ENCODE assay signal across 8 cellular contexts in genomic region chr18:70348481-70348880, GRCh38. TPM values are rescaled to one million over a fixed set of nuclear protein-coding genes. Genes with fewer than 3 reads are reported as not detected.
DNase-seq lines count a peak whose midpoint lies in the region; ATAC-seq and TF ChIP-seq lines count a peak whose summit lies in the region.
"Not testable (repeated sequence)": the region's sequence is repeated elsewhere in the genome, so short reads cannot be mapped to it uniquely, and the experiment has no call there.

No MANE protein-coding gene starts in this region.

- H4K20me1 ChIP-seq in PC-3 (ENCODE audit: low read length) = not testable (repeated sequence)

- not testable (repeated sequence) for H3K9me3 ChIP-seq in HEK293 (ENCODE audit: control insufficient read depth, insufficient read depth, low read depth, low read length); PC-3 (ENCODE audit: low read length); upper lobe of left lung
- H3K9me3 ChIP-seq in mesenchymal stem cell (ENCODE audit: control insufficient read depth, low read length) = peaks cover 21% of the 10 kb centered on the region

- not testable (repeated sequence) for H3K36me3 Mint-ChIP-seq in activated CD4-positive, alpha-beta memory T cell treated with anti-CD3 and anti-CD28 coated beads, Interleukin-2, amount 10 ng/mL, durations not matched to agents 7 days and 5 days (ENCODE audit: low read depth)

- H3K4ac ChIP-seq in mesenchymal stem cell (ENCODE audit: low read depth in 1 of 2, low read length in 2 of 2) = not testable (repeated sequence)

- TF ChIP-seq CTCF in HEK293 (tag by site-specific recombination; IDR thresholded peaks at IDR 0.05); PC-3 (conservative IDR thresholded peaks at IDR 0.05; ENCODE audit: low read depth, low read length); upper lobe of left lung (IDR thresholded peaks at IDR 0.05): not testable (repeated sequence)

- H3K4me1 Mint-ChIP-seq in activated CD4-positive, alpha-beta memory T cell treated with anti-CD3 and anti-CD28 coated beads, Interleukin-2, amount 10 ng/mL, durations not matched to agents 7 days and 5 days = not testable (repeated sequence)

- not testable (repeated sequence) for H3K4me2 ChIP-seq in PC-3 (ENCODE audit: low read length); mesenchymal stem cell (ENCODE audit: low read length, poor library complexity, severe bottlenecking)

- not testable (repeated sequence) for H3K18ac ChIP-seq in mesenchymal stem cell (ENCODE audit: low read depth in 1 of 2, low read length in 2 of 2)

- H2BK15ac ChIP-seq in mesenchymal stem cell (ENCODE audit: low read depth, poor library complexity, severe bottlenecking) = not testable (repeated sequence)

- H2BK12ac ChIP-seq in mesenchymal stem cell (ENCODE audit: low read length in 2 of 2) = not testable (repeated sequence)

- ATAC-seq in PC-3; Right ventricle myocardium superior (ENCODE audit: poor library complexity); upper lobe of left lung (ENCODE audit: low FRiP score in 2 of 2): not testable (repeated sequence)

- peak overlapping the region; percentile 72 for H4K8ac ChIP-seq in mesenchymal stem cell (ENCODE audit: low read length)

- peak; percentile 45 for DNase-seq in DMS53 (lab: John Stamatoyannopoulos, UW)
- peak; percentile 29 for DNase-seq in NCI-H460 (ENCODE audit: extremely low read depth, low read depth)
- DNase-seq in PC-3 = peak; percentile 31
- DNase-seq in activated CD4-positive, alpha-beta memory T cell treated with anti-CD3 and anti-CD28 coated beads, Interleukin-2, amount 10 ng/mL, durations not matched to agents 7 days and 5 days = peak; percentile 20
- peak; percentile 36 for DNase-seq in Right ventricle myocardium superior
- not testable (repeated sequence) for DNase-seq in mesenchymal stem cell
- peak; percentile 2 to 37 for DNase-seq in upper lobe of left lung

- not testable (repeated sequence) for H3K36me3 ChIP-seq in HEK293 (ENCODE audit: control insufficient read depth in 2 of 2, insufficient read depth in 1 of 2, low read length in 2 of 2); upper lobe of left lung
- H3K36me3 ChIP-seq in PC-3 (ENCODE audit: low read depth, low read length) (peaks cover 26% of the 10 kb centered on the region), mesenchymal stem cell (ENCODE audit: control insufficient read depth in 1 of 2, insufficient read depth in 2 of 2, low read depth in 1 of 2, low read length in 2 of 2) (peaks cover 4 to 54% of the 10 kb centered on the region in 2 experiments)

- not testable (repeated sequence) for H4K91ac ChIP-seq in mesenchymal stem cell (ENCODE audit: low read length)

- not testable (repeated sequence) for H2BK120ac ChIP-seq in mesenchymal stem cell (ENCODE audit: low read depth, low read length)

- not testable (repeated sequence) for H3K4me3 ChIP-seq in HEK293 (ENCODE audit: low read depth, low read length); PC-3 (ENCODE audit: low read length); mesenchymal stem cell (ENCODE audit: insufficient read depth in 1 of 2, low read depth in 1 of 2, low read length in 2 of 2); upper lobe of left lung

- POLR2A ChIA-PET in HEK293 (lab: Yijun Ruan, JAX); PC-3 (lab: Charles Lee; ENCODE audit: unreplicated experiment); activated CD4-positive, alpha-beta memory T cell treated with anti-CD3 and anti-CD28 coated beads, Interleukin-2, amount 10 ng/mL, durations not matched to agents 7 days and 5 days (lab: Charles Lee): not testable (repeated sequence)

- not testable (repeated sequence) for H3K27ac ChIP-seq in HEK293 (ENCODE audit: extremely low read depth, low read depth, low read length); PC-3 (ENCODE audit: low read length); mesenchymal stem cell (ENCODE audit: low read length, poor library complexity, severe bottlenecking); upper lobe of left lung

- not testable (repeated sequence) for BruUV-seq in PC-3 (replicated peaks; lab: Mats Ljungman, UMichigan)

- TF ChIP-seq EP300 in upper lobe of left lung (IDR thresholded peaks at IDR 0.05) = not testable (repeated sequence)

- H3K23ac ChIP-seq in mesenchymal stem cell (ENCODE audit: low read length in 2 of 2) = not testable (repeated sequence)

- not testable (repeated sequence) for H3F3A ChIP-seq in PC-3 (ENCODE audit: low read length, unreplicated experiment)

- H3K27ac Mint-ChIP-seq in activated CD4-positive, alpha-beta memory T cell treated with anti-CD3 and anti-CD28 coated beads, Interleukin-2, amount 10 ng/mL, durations not matched to agents 7 days and 5 days = not testable (repeated sequence)

- H3K9ac ChIP-seq in PC-3 (ENCODE audit: low read length); mesenchymal stem cell (ENCODE audit: low read length): not testable (repeated sequence)

- H3K27me3 ChIP-seq in PC-3 (ENCODE audit: low read length); mesenchymal stem cell (ENCODE audit: control insufficient read depth in 1 of 2, insufficient read depth in 1 of 2, low read length in 2 of 2); upper lobe of left lung: not testable (repeated sequence)

- CTCF ChIA-PET in HEK293 (lab: Yijun Ruan, JAX) = interaction anchor here (0.9 kb wide), 1 partner anchor 15 kb away, joined by 3 read pairs; no protein-coding TSS in a partner anchor
- CTCF ChIA-PET in PC-3 (lab: Charles Lee); activated CD4-positive, alpha-beta memory T cell treated with anti-CD3 and anti-CD28 coated beads, Interleukin-2, amount 10 ng/mL, durations not matched to agents 7 days and 5 days (lab: Charles Lee): not testable (repeated sequence)

- not testable (repeated sequence) for H3K9me2 ChIP-seq in PC-3 (replicated peaks; ENCODE audit: low read length)

- H3K79me1 ChIP-seq in mesenchymal stem cell (replicated peaks; ENCODE audit: low read length, poor library complexity, severe bottlenecking) = not testable (repeated sequence)

- not testable (repeated sequence) for H3K4me1 ChIP-seq in HEK293 (ENCODE audit: control insufficient read depth, insufficient read depth, low read length); PC-3 (ENCODE audit: insufficient read depth, low read length); mesenchymal stem cell (ENCODE audit: control insufficient read depth, insufficient read depth, low read depth, low read length); upper lobe of left lung

- not testable (repeated sequence) for H2AK5ac ChIP-seq in mesenchymal stem cell (ENCODE audit: low read length, severe bottlenecking)

- H3K27me3 Mint-ChIP-seq in activated CD4-positive, alpha-beta memory T cell treated with anti-CD3 and anti-CD28 coated beads, Interleukin-2, amount 10 ng/mL, durations not matched to agents 7 days and 5 days = not testable (repeated sequence)

- WGBS in mesenchymal stem cell = 82% methylated on average over 3 of the region's 3 CpGs
- WGBS in upper lobe of left lung, 2 donors = 80 to 84% methylated on average over 1 to 3 of the region's 3 CpGs

- H3K4me3 Mint-ChIP-seq in activated CD4-positive, alpha-beta memory T cell treated with anti-CD3 and anti-CD28 coated beads, Interleukin-2, amount 10 ng/mL, durations not matched to agents 7 days and 5 days = not testable (repeated sequence)

- not testable (repeated sequence) for H2AFZ ChIP-seq in PC-3 (ENCODE audit: low read length)
- peak overlapping the region; percentile 42 for H2AFZ ChIP-seq in mesenchymal stem cell (ENCODE audit: low read depth, low read length)

- not testable (repeated sequence) for H3K14ac ChIP-seq in mesenchymal stem cell (ENCODE audit: low read length in 2 of 2)

- H3K79me2 ChIP-seq in PC-3 (ENCODE audit: low read length) = not testable (repeated sequence)

- intact Hi-C loops in PC-3 (cut with micrococcal nuclease); Right ventricle myocardium superior (cut with DNase I): not testable (repeated sequence)

- H2BK5ac ChIP-seq in mesenchymal stem cell (ENCODE audit: low read depth, low read length, poor library complexity, severe bottlenecking) = not testable (repeated sequence)

- H3K9me3 Mint-ChIP-seq in activated CD4-positive, alpha-beta memory T cell treated with anti-CD3 and anti-CD28 coated beads, Interleukin-2, amount 10 ng/mL, durations not matched to agents 7 days and 5 days = not testable (repeated sequence)

- not testable (repeated sequence) for TF ChIP-seq POLR2A in upper lobe of left lung (IDR thresholded peaks at IDR 0.05)

TF ChIP-seq in HEK293, 187 proteins besides CTCF, POLR2A, EP300 and RAD21:
- TF ChIP-seq KLF9 (tag by site-specific recombination; IDR thresholded peaks at IDR 0.05; ENCODE audit: low read depth) (peak; percentile 23; the same call in 1 of the 2 replicates), KLF1 (tag by site-specific recombination; IDR thresholded peaks at IDR 0.05) (peak; percentile 55)
TF ChIP-seq in HEK293: peak in this region for 2; not testable (repeated sequence) for 185.

RNA-seq across cellular contexts. Expression of gene SOCS6, which starts 59.6 kb away (rescaled TPM):
- total RNA-seq in NCI-H460 (2014; rRNA removed; shearing (Covaris generic)) = 22.4 and 22.5 TPM in 2 replicates
- polyA plus RNA-seq in NCI-H460 (2014; cell fraction: nucleus; rRNA removed) = 10.6 and 12.2 TPM in 2 replicates
- 17.9 and 20.8 TPM in 2 replicates for total RNA-seq in PC-3 (2014; rRNA removed)
- total RNA-seq in activated CD4-positive, alpha-beta memory T cell treated with anti-CD3 and anti-CD28 coated beads, Interleukin-2, amount 10 ng/mL, durations not matched to agents 7 days and 5 days = 1 to 10 TPM; 2.1 TPM
- 22.4 TPM for total RNA-seq in Right ventricle myocardium superior
- polyA plus RNA-seq in mesenchymal stem cell (2013, experiment 1 of 2) = 14.7 TPM
- polyA plus RNA-seq in mesenchymal stem cell (2013, experiment 2 of 2) = 13.9 TPM
- total RNA-seq in upper lobe of left lung = 10 to 100 TPM; 11.0 to 29.2 (median 19.8) TPM
